Comparison of ENCODE assay signal across 13 cellular contexts in genomic region chr11:44866301-44866700, GRCh38.
DNase-seq lines count a peak whose midpoint lies in the region; FAIRE-seq and TF ChIP-seq lines count a peak whose summit lies in the region.
"Had no signal": no experiment of that assay in that cellular context is flagged by ENCODE, and none has a peak within 500 bp of the region (broad histone marks: within the 10 kb centered on the region; RNA-seq: fewer than 3 reads in every experiment).

No MANE protein-coding gene starts in this region.

- TF ChIP-seq CTCF in right atrium auricular region (IDR thresholded peaks at IDR 0.05) (no peak), esophagus muscularis mucosa (IDR thresholded peaks at IDR 0.05) (no peak)

- no peak for FAIRE-seq in frontal cortex (lab: Jason Lieb, UNC)

- peak overlapping the region; percentile 88 to 98 for H3K27ac ChIP-seq in right atrium auricular region
- H3K27ac ChIP-seq in esophagus muscularis mucosa (replicated peaks in 1 of 4), result peak overlapping the region; percentile 92 to 96 (median 95)
- H3K27ac ChIP-seq in stomach smooth muscle (ENCODE audit: low read length), result peak overlapping the region; percentile 75
- H3K27ac ChIP-seq: SJCRH30 had no signal

- no peak for TF ChIP-seq EP300 in esophagus muscularis mucosa (IDR thresholded peaks at IDR 0.05)

- intact Hi-C loops in cardiac septum (cut with DNase I), result no loop called here
- intact Hi-C loops in esophagus muscularis mucosa (cut with DNase I), result no loop called here

- no peaks in the 10 kb centered on the region for H3K9me3 ChIP-seq in right atrium auricular region
- H3K9me3 ChIP-seq in esophagus muscularis mucosa, result no peaks in the 10 kb centered on the region
- no peaks in the 10 kb centered on the region for H3K9me3 ChIP-seq in stomach smooth muscle (ENCODE audit: control insufficient read depth in 2 of 2, low read length in 2 of 2)
- H3K9me3 ChIP-seq: SJCRH30 had no signal

- H3K27me3 ChIP-seq in right atrium auricular region (no peaks in the 10 kb centered on the region), esophagus muscularis mucosa (no peaks in the 10 kb centered on the region), stomach smooth muscle (ENCODE audit: control insufficient read depth in 1 of 2, insufficient read depth in 2 of 2, low read length in 2 of 2) (no peaks in the 10 kb centered on the region)
- H3K27me3 ChIP-seq: SJCRH30 had no signal

- no peak for TF ChIP-seq POLR2A in esophagus muscularis mucosa (IDR thresholded peaks at IDR 0.05; ENCODE audit: low read depth)

- H3K9ac ChIP-seq in stomach smooth muscle (ENCODE audit: low read length in 2 of 2), result no peak overlapping the region

- H3K4me1 ChIP-seq in right atrium auricular region (peaks cover 0 to 61% of the 10 kb centered on the region in 2 donors), esophagus muscularis mucosa (peaks cover 37 to 89% (median 86%) of the 10 kb centered on the region in 4 donors), stomach smooth muscle (ENCODE audit: control insufficient read depth, insufficient read depth, low read length) (peaks cover 82% of the 10 kb centered on the region)

- H3K36me3 ChIP-seq in right atrium auricular region, result no peaks in the 10 kb centered on the region
- H3K36me3 ChIP-seq in esophagus muscularis mucosa, result peaks cover 0 to 4% (median 0%) of the 10 kb centered on the region in 4 donors
- H3K36me3 ChIP-seq in stomach smooth muscle (ENCODE audit: control insufficient read depth in 2 of 2, insufficient read depth in 2 of 2, low read length in 2 of 2), result no peaks in the 10 kb centered on the region
- H3K36me3 ChIP-seq: SJCRH30 had no signal

- WGBS in esophagus muscularis mucosa, result 78% methylated on average over 5 of the region's 6 CpGs

- no peak for DNase-seq in right atrium auricular region (ENCODE audit: low spot score)
- DNase-seq in cardiac septum (ENCODE audit: low spot score), result no peak
- peak; percentile 81 for DNase-seq in NCI-H446 treated with DMSO at 0.1 percent for 48 hours (lab: John Stamatoyannopoulos, UW)
- DNase-seq in esophagus muscularis mucosa (ENCODE audit: extremely low spot score), result no peak
- DNase-seq in dedifferentiated amniotic fluid mesenchymal stem cell (ENCODE audit: extremely low spot score), result no peak
- no peak for DNase-seq in activated naive CD4-positive, alpha-beta T cell treated with Interleukin-2 at 50 U/mL for 16 hours
- no peak for DNase-seq in frontal cortex (ENCODE audit: low spot score in 2 of 2)
- DNase-seq: H9; NCI-H1436 treated with DMSO at 0.1 percent for 48 hours; NCI-H524 treated with DMSO at 0.1 percent for 48 hours; NK-92 treated with Interleukin-12 subunit alpha and Interleukin-12 subunit beta, amount 100 ng/mL, for 24 hours; SJCRH30 had no signal

- H3K4me3 ChIP-seq in right atrium auricular region (no peak overlapping the region), esophagus muscularis mucosa (no peak overlapping the region), stomach smooth muscle (ENCODE audit: low read length in 2 of 2) (no peak overlapping the region)
- H3K4me3 ChIP-seq: SJCRH30 had no signal
